8 cellular contexts compared by ENCODE assay signal in the genomic region with DNA sequence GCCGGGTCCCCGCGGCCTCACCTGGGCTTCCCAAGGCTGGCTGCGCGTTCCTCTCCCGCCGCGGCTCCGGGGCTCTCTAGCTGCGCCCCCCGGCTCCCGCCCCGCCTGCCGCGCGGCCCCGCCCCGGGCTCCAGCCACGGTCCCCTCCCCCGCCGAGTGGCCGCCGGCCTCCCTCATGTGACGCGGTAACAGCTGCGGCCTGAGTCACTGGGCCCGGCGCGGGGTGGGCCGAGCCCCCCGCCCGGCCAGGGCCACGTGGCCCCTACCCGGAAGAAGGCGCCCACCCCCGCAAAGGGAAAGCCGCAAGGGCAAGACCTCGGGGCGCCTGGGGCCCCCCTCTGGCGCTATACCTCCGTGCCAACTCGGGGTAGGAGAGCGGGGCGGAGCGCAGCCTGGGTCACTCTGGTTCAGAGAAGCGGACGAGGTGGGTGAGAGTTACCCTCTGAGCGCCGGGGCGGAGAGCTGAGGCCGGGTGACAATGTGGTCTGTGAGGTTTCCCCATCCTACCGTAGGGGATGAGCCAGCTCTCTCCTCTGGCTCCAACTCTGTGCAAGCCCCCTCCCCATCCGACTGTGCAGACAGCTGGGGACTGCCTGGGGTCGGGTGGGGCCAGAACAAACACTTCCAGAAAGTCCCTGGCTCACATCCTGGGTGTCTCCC.
DNase-seq lines count a peak whose midpoint lies in the region; ATAC-seq lines count a peak whose summit lies in the region.

A gene with protein sequence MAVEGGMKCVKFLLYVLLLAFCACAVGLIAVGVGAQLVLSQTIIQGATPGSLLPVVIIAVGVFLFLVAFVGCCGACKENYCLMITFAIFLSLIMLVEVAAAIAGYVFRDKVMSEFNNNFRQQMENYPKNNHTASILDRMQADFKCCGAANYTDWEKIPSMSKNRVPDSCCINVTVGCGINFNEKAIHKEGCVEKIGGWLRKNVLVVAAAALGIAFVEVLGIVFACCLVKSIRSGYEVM (minus strand): TSS at position 78 of the 660 bp plus-strand sequence. CDS start 668 bp downstream, outside the sequence.

- DNase-seq in C1 segment of cervical spinal cord (lab: John Stamatoyannopoulos, UW) (peak in 13 of 14 donors; percentile 65 to 96 (median 86)), NOMO-1 (lab: John Stamatoyannopoulos, UW; ENCODE audit: unreplicated experiment in 2 of 2) (peak; percentile 74 to 80), activated T-cell treated with anti-CD3 and anti-CD28 coated beads for 1 hour (ENCODE audit: low read depth) (peak; percentile 26), epidermal melanocyte (ENCODE audit: insufficient read length, low spot score) (peak; percentile 89), middle frontal gyrus (ENCODE audit: extremely low spot score, low spot score) (peak; percentile 72)
- peak; percentile 74 for DNase-seq in stimulated activated CD8-positive, alpha-beta memory T cell treated with anti-CD3 and anti-CD28 coated beads, Interleukin-4, amount 100 ng/mL, for 24 hours (ENCODE audit: low read depth)

- ATAC-seq in GM19035 (IDR thresholded peaks at IDR 0.05; ENCODE audit: unreplicated experiment) (peak; percentile 67), HG03196 (IDR thresholded peaks at IDR 0.05; ENCODE audit: unreplicated experiment) (peak; percentile 61)

Comparison
In these comparisons a context has a peak if more than half of its experiments do, and no peak if none do; other contexts are left out.
1. Peak in every context shown above with its lines: DNase-seq and ATAC-seq.
2. DNase-seq: peak in every context shown above with its lines; median percentile 89 in epidermal melanocyte; 86 in C1 segment of cervical spinal cord; 77 in NOMO-1; 74 in stimulated activated CD8-positive, alpha-beta memory T cell treated with anti-CD3 and anti-CD28 coated beads, Interleukin-4, amount 100 ng/mL, for 24 hours; 72 in middle frontal gyrus; 26 in activated T-cell treated with anti-CD3 and anti-CD28 coated beads for 1 hour.